Comparison of ENCODE assay signal across 1 cellular context in the genomic region with DNA sequence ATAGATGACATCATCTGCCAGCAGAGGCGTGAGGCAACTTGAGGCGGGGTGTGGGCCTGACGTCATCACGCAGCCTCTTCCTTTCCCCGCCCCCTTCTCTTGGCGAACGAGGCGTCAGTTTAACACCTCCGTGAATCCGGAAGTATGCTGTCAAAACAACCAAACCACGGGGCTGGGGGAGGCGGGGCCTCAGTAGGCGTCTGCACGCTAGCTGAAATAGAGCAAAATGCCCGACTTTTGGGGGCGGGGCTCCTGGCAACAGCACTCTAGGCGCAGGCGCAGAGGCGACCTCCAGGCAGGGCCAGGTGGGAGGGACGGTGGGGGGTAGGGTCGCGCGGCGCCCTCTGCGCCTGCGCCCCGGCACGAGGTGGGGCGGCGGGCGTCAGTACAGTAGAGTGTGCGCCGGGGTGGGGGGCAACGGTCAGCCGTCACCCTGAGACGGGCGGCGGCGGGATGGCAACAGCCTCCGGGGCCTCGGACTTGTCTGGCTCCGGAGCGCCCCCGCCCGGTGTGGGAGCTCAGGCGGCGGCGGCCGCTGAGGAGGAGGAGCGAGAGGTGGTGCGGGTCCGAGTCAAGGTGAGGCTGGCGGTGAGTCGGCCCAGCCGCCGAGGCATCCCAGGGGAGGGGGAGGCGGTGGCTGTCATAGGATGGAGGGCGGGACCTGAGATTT.
TF ChIP-seq lines count a peak whose summit lies in the region.

A gene with protein sequence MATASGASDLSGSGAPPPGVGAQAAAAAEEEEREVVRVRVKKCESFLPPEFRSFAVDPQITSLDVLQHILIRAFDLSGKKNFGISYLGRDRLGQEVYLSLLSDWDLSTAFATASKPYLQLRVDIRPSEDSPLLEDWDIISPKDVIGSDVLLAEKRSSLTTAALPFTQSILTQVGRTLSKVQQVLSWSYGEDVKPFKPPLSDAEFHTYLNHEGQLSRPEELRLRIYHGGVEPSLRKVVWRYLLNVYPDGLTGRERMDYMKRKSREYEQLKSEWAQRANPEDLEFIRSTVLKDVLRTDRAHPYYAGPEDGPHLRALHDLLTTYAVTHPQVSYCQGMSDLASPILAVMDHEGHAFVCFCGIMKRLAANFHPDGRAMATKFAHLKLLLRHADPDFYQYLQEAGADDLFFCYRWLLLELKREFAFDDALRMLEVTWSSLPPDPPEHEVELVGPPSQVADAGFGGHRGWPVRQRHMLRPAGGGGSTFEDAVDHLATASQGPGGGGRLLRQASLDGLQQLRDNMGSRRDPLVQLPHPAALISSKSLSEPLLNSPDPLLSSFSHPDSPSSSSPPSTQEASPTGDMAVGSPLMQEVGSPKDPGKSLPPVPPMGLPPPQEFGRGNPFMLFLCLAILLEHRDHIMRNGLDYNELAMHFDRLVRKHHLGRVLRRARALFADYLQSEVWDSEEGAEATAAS (plus strand): TSS at position 370 of the 670 bp plus-strand sequence. CDS start 84 bp downstream, at position 454.

TF ChIP-seq in K562, 482 proteins besides CTCF, POLR2A, EP300 and RAD21 (continued from another document and continues in another):
- TF ChIP-seq HDAC1 (IDR thresholded peaks at IDR 0.05) (peak in 1 of 2 experiments; percentile 59; a peak in 1 of 4 replicates), SP1 (CRISPR knock-in tag; IDR thresholded peaks at IDR 0.05) (peak; percentile 52; the same call in 1 of the 2 replicates), FOSL1 (tag; conservative IDR thresholded peaks at IDR 0.05) (peak; percentile 64), GABPB1 (CRISPR knock-in tag; IDR thresholded peaks at IDR 0.05) (peak; percentile 57), CHCHD3 (CRISPR knock-in tag; IDR thresholded peaks at IDR 0.05) (no peak), MTA3 (IDR thresholded peaks at IDR 0.05; ENCODE audit: borderline replicate concordance) (peak; percentile 79; the same call in 1 of the 2 replicates), YY1 (IDR thresholded peaks at IDR 0.05; ENCODE audit: borderline replicate concordance in 1 of 3, control insufficient read depth in 1 of 3, extremely low read depth in 1 of 3, insufficient read depth in 3 of 3, insufficient read length in 1 of 3, insufficient replicate concordance in 2 of 3, low read depth in 1 of 3, low read length in 2 of 3) (peak; percentile 18 to 78 (median 44)), HEY1 (CRISPR knock-in tag; IDR thresholded peaks at IDR 0.05; ENCODE audit: borderline replicate concordance) (no peak), SAFB2 (IDR thresholded peaks at IDR 0.05; ENCODE audit: borderline replicate concordance, low read depth, low read length, severe bottlenecking) (no peak), ARID1B (IDR thresholded peaks at IDR 0.05) (0 out of 2 replicates have a peak, but pooled peaks have one; percentile 7), EZH2 (IDR thresholded peaks at IDR 0.05; ENCODE audit: borderline replicate concordance, low read depth, low read length) (no peak), ZFX (CRISPR knock-in tag; IDR thresholded peaks at IDR 0.05) (peak; percentile 32; the same call in 1 of the 2 replicates), ZNF436 (CRISPR knock-in tag; IDR thresholded peaks at IDR 0.05) (no peak), RCOR1 (IDR thresholded peaks at IDR 0.05; ENCODE audit: borderline replicate concordance in 1 of 2, low read depth in 2 of 2, low read length in 2 of 2) (peak in 1 of 2 experiments; percentile 32; a peak in 1 of 4 replicates), EP400 (IDR thresholded peaks at IDR 0.05) (peak; percentile 63), ETS2 (tag; IDR thresholded peaks at IDR 0.05; ENCODE audit: borderline replicate concordance, poor library complexity, severe bottlenecking) (no peak), SUPT5H (IDR thresholded peaks at IDR 0.05) (peak; percentile 68), ESRRA (IDR thresholded peaks at IDR 0.05; ENCODE audit: borderline replicate concordance, low read depth) (no peak), ZNF217 (CRISPR knock-in tag; IDR thresholded peaks at IDR 0.05) (no peak), TBP (optimal IDR thresholded peaks at IDR 0.05; ENCODE audit: low read depth, low read length) (peak; percentile 13), HNRNPLL (IDR thresholded peaks at IDR 0.05; ENCODE audit: low read depth, low read length, poor library complexity, severe bottlenecking) (peak; percentile 34), MECOM (CRISPR knock-in tag; IDR thresholded peaks at IDR 0.05) (0 out of 2 replicates have a peak, but pooled peaks have one; percentile 25), ZNF175 (CRISPR knock-in tag; IDR thresholded peaks at IDR 0.05; ENCODE audit: low read depth) (peak; percentile 38), MTA1 (IDR thresholded peaks at IDR 0.05; ENCODE audit: borderline replicate concordance) (no peak)
- TF ChIP-seq, protein P1, sequence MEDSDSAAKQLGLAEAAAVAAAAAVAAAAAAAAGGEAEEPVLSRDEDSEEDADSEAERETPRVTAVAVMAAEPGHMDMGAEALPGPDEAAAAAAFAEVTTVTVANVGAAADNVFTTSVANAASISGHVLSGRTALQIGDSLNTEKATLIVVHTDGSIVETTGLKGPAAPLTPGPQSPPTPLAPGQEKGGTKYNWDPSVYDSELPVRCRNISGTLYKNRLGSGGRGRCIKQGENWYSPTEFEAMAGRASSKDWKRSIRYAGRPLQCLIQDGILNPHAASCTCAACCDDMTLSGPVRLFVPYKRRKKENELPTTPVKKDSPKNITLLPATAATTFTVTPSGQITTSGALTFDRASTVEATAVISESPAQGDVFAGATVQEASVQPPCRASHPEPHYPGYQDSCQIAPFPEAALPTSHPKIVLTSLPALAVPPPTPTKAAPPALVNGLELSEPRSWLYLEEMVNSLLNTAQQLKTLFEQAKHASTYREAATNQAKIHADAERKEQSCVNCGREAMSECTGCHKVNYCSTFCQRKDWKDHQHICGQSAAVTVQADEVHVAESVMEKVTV (CRISPR knock-in tag; IDR thresholded peaks at IDR 0.05) = no peak
- TF ChIP-seq, protein P2, sequence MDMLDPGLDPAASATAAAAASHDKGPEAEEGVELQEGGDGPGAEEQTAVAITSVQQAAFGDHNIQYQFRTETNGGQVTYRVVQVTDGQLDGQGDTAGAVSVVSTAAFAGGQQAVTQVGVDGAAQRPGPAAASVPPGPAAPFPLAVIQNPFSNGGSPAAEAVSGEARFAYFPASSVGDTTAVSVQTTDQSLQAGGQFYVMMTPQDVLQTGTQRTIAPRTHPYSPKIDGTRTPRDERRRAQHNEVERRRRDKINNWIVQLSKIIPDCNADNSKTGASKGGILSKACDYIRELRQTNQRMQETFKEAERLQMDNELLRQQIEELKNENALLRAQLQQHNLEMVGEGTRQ (CRISPR knock-in tag; IDR thresholded peaks at IDR 0.05) = peak; percentile 35; the same call in 1 of the 2 replicates
- TF ChIP-seq, protein P3, sequence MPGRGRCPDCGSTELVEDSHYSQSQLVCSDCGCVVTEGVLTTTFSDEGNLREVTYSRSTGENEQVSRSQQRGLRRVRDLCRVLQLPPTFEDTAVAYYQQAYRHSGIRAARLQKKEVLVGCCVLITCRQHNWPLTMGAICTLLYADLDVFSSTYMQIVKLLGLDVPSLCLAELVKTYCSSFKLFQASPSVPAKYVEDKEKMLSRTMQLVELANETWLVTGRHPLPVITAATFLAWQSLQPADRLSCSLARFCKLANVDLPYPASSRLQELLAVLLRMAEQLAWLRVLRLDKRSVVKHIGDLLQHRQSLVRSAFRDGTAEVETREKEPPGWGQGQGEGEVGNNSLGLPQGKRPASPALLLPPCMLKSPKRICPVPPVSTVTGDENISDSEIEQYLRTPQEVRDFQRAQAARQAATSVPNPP (IDR thresholded peaks at IDR 0.05; ENCODE audit: borderline replicate concordance, insufficient read depth, insufficient read length) = no peak
- TF ChIP-seq, protein P4, sequence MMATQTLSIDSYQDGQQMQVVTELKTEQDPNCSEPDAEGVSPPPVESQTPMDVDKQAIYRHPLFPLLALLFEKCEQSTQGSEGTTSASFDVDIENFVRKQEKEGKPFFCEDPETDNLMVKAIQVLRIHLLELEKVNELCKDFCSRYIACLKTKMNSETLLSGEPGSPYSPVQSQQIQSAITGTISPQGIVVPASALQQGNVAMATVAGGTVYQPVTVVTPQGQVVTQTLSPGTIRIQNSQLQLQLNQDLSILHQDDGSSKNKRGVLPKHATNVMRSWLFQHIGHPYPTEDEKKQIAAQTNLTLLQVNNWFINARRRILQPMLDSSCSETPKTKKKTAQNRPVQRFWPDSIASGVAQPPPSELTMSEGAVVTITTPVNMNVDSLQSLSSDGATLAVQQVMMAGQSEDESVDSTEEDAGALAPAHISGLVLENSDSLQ (IDR thresholded peaks at IDR 0.05) = peak; percentile 80
- TF ChIP-seq, protein P5, sequence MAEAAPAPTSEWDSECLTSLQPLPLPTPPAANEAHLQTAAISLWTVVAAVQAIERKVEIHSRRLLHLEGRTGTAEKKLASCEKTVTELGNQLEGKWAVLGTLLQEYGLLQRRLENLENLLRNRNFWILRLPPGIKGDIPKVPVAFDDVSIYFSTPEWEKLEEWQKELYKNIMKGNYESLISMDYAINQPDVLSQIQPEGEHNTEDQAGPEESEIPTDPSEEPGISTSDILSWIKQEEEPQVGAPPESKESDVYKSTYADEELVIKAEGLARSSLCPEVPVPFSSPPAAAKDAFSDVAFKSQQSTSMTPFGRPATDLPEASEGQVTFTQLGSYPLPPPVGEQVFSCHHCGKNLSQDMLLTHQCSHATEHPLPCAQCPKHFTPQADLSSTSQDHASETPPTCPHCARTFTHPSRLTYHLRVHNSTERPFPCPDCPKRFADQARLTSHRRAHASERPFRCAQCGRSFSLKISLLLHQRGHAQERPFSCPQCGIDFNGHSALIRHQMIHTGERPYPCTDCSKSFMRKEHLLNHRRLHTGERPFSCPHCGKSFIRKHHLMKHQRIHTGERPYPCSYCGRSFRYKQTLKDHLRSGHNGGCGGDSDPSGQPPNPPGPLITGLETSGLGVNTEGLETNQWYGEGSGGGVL (CRISPR knock-in tag; IDR thresholded peaks at IDR 0.05) = no peak
- TF ChIP-seq, protein P6, sequence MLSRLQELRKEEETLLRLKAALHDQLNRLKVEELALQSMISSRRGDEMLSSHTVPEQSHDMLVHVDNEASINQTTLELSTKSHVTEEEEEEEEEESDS (CRISPR knock-in tag; IDR thresholded peaks at IDR 0.05) = no peak
- TF ChIP-seq, protein P7, sequence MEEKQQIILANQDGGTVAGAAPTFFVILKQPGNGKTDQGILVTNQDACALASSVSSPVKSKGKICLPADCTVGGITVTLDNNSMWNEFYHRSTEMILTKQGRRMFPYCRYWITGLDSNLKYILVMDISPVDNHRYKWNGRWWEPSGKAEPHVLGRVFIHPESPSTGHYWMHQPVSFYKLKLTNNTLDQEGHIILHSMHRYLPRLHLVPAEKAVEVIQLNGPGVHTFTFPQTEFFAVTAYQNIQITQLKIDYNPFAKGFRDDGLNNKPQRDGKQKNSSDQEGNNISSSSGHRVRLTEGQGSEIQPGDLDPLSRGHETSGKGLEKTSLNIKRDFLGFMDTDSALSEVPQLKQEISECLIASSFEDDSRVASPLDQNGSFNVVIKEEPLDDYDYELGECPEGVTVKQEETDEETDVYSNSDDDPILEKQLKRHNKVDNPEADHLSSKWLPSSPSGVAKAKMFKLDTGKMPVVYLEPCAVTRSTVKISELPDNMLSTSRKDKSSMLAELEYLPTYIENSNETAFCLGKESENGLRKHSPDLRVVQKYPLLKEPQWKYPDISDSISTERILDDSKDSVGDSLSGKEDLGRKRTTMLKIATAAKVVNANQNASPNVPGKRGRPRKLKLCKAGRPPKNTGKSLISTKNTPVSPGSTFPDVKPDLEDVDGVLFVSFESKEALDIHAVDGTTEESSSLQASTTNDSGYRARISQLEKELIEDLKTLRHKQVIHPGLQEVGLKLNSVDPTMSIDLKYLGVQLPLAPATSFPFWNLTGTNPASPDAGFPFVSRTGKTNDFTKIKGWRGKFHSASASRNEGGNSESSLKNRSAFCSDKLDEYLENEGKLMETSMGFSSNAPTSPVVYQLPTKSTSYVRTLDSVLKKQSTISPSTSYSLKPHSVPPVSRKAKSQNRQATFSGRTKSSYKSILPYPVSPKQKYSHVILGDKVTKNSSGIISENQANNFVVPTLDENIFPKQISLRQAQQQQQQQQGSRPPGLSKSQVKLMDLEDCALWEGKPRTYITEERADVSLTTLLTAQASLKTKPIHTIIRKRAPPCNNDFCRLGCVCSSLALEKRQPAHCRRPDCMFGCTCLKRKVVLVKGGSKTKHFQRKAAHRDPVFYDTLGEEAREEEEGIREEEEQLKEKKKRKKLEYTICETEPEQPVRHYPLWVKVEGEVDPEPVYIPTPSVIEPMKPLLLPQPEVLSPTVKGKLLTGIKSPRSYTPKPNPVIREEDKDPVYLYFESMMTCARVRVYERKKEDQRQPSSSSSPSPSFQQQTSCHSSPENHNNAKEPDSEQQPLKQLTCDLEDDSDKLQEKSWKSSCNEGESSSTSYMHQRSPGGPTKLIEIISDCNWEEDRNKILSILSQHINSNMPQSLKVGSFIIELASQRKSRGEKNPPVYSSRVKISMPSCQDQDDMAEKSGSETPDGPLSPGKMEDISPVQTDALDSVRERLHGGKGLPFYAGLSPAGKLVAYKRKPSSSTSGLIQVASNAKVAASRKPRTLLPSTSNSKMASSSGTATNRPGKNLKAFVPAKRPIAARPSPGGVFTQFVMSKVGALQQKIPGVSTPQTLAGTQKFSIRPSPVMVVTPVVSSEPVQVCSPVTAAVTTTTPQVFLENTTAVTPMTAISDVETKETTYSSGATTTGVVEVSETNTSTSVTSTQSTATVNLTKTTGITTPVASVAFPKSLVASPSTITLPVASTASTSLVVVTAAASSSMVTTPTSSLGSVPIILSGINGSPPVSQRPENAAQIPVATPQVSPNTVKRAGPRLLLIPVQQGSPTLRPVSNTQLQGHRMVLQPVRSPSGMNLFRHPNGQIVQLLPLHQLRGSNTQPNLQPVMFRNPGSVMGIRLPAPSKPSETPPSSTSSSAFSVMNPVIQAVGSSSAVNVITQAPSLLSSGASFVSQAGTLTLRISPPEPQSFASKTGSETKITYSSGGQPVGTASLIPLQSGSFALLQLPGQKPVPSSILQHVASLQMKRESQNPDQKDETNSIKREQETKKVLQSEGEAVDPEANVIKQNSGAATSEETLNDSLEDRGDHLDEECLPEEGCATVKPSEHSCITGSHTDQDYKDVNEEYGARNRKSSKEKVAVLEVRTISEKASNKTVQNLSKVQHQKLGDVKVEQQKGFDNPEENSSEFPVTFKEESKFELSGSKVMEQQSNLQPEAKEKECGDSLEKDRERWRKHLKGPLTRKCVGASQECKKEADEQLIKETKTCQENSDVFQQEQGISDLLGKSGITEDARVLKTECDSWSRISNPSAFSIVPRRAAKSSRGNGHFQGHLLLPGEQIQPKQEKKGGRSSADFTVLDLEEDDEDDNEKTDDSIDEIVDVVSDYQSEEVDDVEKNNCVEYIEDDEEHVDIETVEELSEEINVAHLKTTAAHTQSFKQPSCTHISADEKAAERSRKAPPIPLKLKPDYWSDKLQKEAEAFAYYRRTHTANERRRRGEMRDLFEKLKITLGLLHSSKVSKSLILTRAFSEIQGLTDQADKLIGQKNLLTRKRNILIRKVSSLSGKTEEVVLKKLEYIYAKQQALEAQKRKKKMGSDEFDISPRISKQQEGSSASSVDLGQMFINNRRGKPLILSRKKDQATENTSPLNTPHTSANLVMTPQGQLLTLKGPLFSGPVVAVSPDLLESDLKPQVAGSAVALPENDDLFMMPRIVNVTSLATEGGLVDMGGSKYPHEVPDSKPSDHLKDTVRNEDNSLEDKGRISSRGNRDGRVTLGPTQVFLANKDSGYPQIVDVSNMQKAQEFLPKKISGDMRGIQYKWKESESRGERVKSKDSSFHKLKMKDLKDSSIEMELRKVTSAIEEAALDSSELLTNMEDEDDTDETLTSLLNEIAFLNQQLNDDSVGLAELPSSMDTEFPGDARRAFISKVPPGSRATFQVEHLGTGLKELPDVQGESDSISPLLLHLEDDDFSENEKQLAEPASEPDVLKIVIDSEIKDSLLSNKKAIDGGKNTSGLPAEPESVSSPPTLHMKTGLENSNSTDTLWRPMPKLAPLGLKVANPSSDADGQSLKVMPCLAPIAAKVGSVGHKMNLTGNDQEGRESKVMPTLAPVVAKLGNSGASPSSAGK (IDR thresholded peaks at IDR 0.05) = peak; percentile 68
